4 cellular contexts compared by ENCODE assay signal in the genomic region with DNA sequence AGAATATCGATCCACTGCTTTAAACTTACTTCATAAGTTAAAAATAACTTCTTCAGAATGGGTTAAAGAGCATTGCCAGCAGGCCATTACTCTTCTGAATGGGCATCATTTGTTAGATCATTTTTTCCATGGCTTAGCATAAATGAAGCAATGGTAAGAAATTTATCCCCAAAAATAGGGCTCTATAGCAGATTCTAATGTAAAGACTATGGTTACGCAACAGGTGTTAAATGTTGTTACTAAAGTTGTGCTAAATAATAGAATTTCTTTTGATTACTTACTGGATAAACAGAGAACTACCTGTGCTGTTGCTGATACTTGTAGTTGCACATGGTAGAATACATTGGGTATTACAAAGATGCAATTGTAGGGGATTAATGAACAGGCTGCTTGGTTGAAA.
TF ChIP-seq lines count a peak whose summit lies in the region.

No MANE protein-coding gene starts in this region.

TF ChIP-seq in HepG2, 621 proteins besides CTCF, POLR2A, EP300 and RAD21:
- 0 out of 2 replicates have a peak, but pooled peaks have one; percentile 12 for TF ChIP-seq CEBPB (IDR thresholded peaks at IDR 0.05; ENCODE audit: borderline replicate concordance, low read depth, low read length)
- TF ChIP-seq MEF2D (CRISPR knock-in tag; IDR thresholded peaks at IDR 0.05): no peak

TF ChIP-seq in A549, 52 proteins besides CTCF, POLR2A, EP300 and RAD21:
- TF ChIP-seq CHD4 (IDR thresholded peaks at IDR 0.05; ENCODE audit: borderline replicate concordance) (no peak), HOXB13 (CRISPR knock-in tag; IDR thresholded peaks at IDR 0.05; ENCODE audit: low read depth) (no peak), HEYL (CRISPR knock-in tag; IDR thresholded peaks at IDR 0.05) (no peak), ESRRA (IDR thresholded peaks at IDR 0.05; ENCODE audit: borderline replicate concordance, low read length) (no peak)
- TF ChIP-seq, protein P1, sequence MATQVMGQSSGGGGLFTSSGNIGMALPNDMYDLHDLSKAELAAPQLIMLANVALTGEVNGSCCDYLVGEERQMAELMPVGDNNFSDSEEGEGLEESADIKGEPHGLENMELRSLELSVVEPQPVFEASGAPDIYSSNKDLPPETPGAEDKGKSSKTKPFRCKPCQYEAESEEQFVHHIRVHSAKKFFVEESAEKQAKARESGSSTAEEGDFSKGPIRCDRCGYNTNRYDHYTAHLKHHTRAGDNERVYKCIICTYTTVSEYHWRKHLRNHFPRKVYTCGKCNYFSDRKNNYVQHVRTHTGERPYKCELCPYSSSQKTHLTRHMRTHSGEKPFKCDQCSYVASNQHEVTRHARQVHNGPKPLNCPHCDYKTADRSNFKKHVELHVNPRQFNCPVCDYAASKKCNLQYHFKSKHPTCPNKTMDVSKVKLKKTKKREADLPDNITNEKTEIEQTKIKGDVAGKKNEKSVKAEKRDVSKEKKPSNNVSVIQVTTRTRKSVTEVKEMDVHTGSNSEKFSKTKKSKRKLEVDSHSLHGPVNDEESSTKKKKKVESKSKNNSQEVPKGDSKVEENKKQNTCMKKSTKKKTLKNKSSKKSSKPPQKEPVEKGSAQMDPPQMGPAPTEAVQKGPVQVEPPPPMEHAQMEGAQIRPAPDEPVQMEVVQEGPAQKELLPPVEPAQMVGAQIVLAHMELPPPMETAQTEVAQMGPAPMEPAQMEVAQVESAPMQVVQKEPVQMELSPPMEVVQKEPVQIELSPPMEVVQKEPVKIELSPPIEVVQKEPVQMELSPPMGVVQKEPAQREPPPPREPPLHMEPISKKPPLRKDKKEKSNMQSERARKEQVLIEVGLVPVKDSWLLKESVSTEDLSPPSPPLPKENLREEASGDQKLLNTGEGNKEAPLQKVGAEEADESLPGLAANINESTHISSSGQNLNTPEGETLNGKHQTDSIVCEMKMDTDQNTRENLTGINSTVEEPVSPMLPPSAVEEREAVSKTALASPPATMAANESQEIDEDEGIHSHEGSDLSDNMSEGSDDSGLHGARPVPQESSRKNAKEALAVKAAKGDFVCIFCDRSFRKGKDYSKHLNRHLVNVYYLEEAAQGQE (IDR thresholded peaks at IDR 0.05): no peak
TF ChIP-seq in A549: peak in this region for 0.

TF ChIP-seq in IMR-90, 13 proteins besides CTCF, POLR2A, EP300 and RAD21:
- TF ChIP-seq FOS (IDR thresholded peaks at IDR 0.05; ENCODE audit: low read depth, low read length): no peak
- TF ChIP-seq, protein P2, sequence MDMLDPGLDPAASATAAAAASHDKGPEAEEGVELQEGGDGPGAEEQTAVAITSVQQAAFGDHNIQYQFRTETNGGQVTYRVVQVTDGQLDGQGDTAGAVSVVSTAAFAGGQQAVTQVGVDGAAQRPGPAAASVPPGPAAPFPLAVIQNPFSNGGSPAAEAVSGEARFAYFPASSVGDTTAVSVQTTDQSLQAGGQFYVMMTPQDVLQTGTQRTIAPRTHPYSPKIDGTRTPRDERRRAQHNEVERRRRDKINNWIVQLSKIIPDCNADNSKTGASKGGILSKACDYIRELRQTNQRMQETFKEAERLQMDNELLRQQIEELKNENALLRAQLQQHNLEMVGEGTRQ (IDR thresholded peaks at IDR 0.05; ENCODE audit: low read depth, low read length): no peak
- 0 out of 2 replicates have a peak, but pooled peaks have one; percentile 26 for TF ChIP-seq CEBPB (IDR thresholded peaks at IDR 0.05; ENCODE audit: low read depth, low read length)
- TF ChIP-seq BHLHE40 (IDR thresholded peaks at IDR 0.05; ENCODE audit: low read depth, low read length): no peak

TF ChIP-seq in K562, 482 proteins besides CTCF, POLR2A, EP300 and RAD21:
- TF ChIP-seq CEBPB (tag; IDR thresholded peaks at IDR 0.05): peak; percentile 38
- TF ChIP-seq SIN3A (IDR thresholded peaks at IDR 0.05; ENCODE audit: borderline replicate concordance in 2 of 2, control insufficient read depth in 1 of 2, low read depth in 2 of 2, low read length in 2 of 2): no peak
- no peak for TF ChIP-seq CEBPG (CRISPR knock-in tag; IDR thresholded peaks at IDR 0.05)
- TF ChIP-seq CEBPG (tag; conservative IDR thresholded peaks at IDR 0.05 in 1 of 2, IDR thresholded peaks at IDR 0.05 in 1 of 2): peak in 1 of 2 experiments; percentile 72; a peak in 2 of 4 replicates
